8 cellular contexts compared by ENCODE assay signal in the genomic region with DNA sequence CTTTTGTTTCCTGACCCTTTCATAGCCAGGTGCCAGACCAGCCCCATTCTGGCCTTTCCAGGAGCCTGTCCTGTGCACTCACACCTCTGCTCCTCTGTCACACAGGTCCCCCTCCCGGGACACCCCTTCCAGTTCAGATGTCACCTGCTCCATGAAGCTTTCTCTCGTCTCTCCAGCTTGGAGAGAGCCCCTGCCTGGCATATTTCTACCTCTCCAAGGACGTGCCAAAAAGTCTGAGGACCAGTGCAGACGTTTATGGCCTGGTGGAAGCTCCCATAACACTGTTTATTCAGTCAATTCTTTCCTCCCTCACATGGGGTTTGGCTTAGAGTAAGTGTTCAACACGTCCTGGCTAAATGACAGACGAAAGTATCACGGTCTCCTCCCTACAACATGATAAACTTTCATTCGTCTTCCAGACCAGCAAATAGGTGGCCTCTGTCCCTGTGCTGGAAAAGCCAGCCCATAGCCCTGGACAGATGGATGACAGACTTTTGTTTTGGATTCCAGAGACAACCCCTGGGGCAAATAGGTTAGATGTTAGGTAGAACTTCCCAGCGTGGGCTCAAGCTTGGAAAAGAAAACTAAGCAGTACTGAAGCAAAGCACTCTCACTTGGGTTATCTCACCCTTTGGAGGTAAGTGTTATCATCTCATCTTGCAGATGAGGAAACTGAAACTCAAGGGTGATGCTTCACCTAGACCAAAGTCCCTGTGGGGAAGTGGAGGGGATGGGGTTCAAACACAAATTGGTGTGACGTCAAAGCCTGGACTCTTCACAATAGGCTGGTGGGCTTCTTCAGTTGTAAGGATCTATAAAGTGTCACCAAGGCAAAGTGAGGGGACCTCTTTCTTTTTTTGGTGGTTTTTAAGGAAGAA. TPM values are rescaled to one million over a fixed set of nuclear protein-coding genes. Genes with fewer than 3 reads are reported as not detected.
DNase-seq lines count a peak whose midpoint lies in the region; ATAC-seq, FAIRE-seq and TF ChIP-seq lines count a peak whose summit lies in the region.

No MANE protein-coding gene starts in this region.

- H3K4me1 ChIP-seq in BE2C (peaks cover 10% of the 10 kb centered on the region), HEK293 (ENCODE audit: control insufficient read depth, insufficient read depth, low read length) (peaks cover 24% of the 10 kb centered on the region)

- peak; percentile 62 for FAIRE-seq in bronchial epithelial cell (lab: Jason Lieb, UNC)

- H3K27ac ChIP-seq in HEK293 (ENCODE audit: extremely low read depth, low read depth, low read length), result no peak overlapping the region

- H3K36me3 Mint-ChIP-seq in neural crest cell (ENCODE audit: low read depth), result no peaks in the 10 kb centered on the region

- POLR2A ChIA-PET in HEK293 (lab: Yijun Ruan, JAX), result interaction anchor here (0.5 kb wide), 1 partner anchor 130 kb away, joined by 3 read pairs; no protein-coding TSS in a partner anchor

- no peak for DNase-seq in BE2C
- no peak for DNase-seq in bronchial epithelial cell (ENCODE audit: low read depth)
- DNase-seq in neural crest cell (ENCODE audit: low read depth, low spot score), result no peak
- no peak for DNase-seq in NCI-H146 treated with DMSO at 0.1 percent for 48 hours (lab: John Stamatoyannopoulos, UW; ENCODE audit: unreplicated experiment)
- DNase-seq in SHP77 treated with DMSO at 0.1 percent for 48 hours (lab: John Stamatoyannopoulos, UW), result no peak
- DNase-seq in NCI-H1436 treated with DMSO at 0.1 percent for 48 hours (lab: John Stamatoyannopoulos, UW), result no peak

- H3K4me1 Mint-ChIP-seq in neural crest cell, result peaks cover 35% of the 10 kb centered on the region

- H3K9me3 Mint-ChIP-seq in neural crest cell, result no peaks in the 10 kb centered on the region

- peaks cover 3% of the 10 kb centered on the region for H3K27me3 Mint-ChIP-seq in neural crest cell (ENCODE audit: low read depth)

- no peak overlapping the region for H3K27ac Mint-ChIP-seq in neural crest cell (ENCODE audit: unreplicated experiment)

- H3K27me3 ChIP-seq in BE2C (no peaks in the 10 kb centered on the region), bronchial epithelial cell (ENCODE audit: control insufficient read depth, insufficient read depth, low read length) (no peaks in the 10 kb centered on the region)

- H3K9me3 ChIP-seq in BE2C, result no peaks in the 10 kb centered on the region
- no peaks in the 10 kb centered on the region for H3K9me3 ChIP-seq in HEK293 (ENCODE audit: control insufficient read depth, insufficient read depth, low read depth, low read length)

- TF ChIP-seq CTCF in BE2C (IDR thresholded peaks at IDR 0.05; ENCODE audit: low read depth, low read length), result no peak
- TF ChIP-seq CTCF in HEK293 (tag by site-specific recombination; IDR thresholded peaks at IDR 0.05), result no peak
- TF ChIP-seq CTCF in bronchial epithelial cell (IDR thresholded peaks at IDR 0.05; ENCODE audit: insufficient read depth, low read length, severe bottlenecking), result no peak
- TF ChIP-seq CTCF in neural crest cell (conservative IDR thresholded peaks at IDR 0.05), result no peak

- peaks cover 2% of the 10 kb centered on the region; the same call in 1 of the 2 replicates for H3K36me3 ChIP-seq in BE2C
- H3K36me3 ChIP-seq in HEK293 (ENCODE audit: control insufficient read depth in 2 of 2, insufficient read depth in 1 of 2, low read length in 2 of 2), result no peaks in the 10 kb centered on the region
- H3K36me3 ChIP-seq in bronchial epithelial cell (ENCODE audit: control insufficient read depth, insufficient read depth, low read length), result no peaks in the 10 kb centered on the region

- H3K4me3 ChIP-seq in BE2C (ENCODE audit: low read depth, low read length), result peak overlapping the region; percentile 63
- H3K4me3 ChIP-seq in HEK293 (ENCODE audit: low read depth, low read length), result no peak overlapping the region
- H3K4me3 ChIP-seq in bronchial epithelial cell (ENCODE audit: low read depth, low read length), result no peak overlapping the region

- no peak for ATAC-seq in HG02870 (IDR thresholded peaks at IDR 0.05; ENCODE audit: unreplicated experiment)

- H3K4me3 Mint-ChIP-seq in neural crest cell, result peak overlapping the region; percentile 91

- CTCF ChIA-PET in HEK293 (lab: Yijun Ruan, JAX), result interaction anchor here (0.7 to 2.2 kb wide), 3 partner anchors 25 to 146 kb away, joined by 3 to 8 read pairs (median 4); no protein-coding TSS in a partner anchor

TF ChIP-seq in HEK293, 187 proteins besides CTCF, POLR2A, EP300 and RAD21:
- TF ChIP-seq ZNF561 (tag by site-specific recombination; IDR thresholded peaks at IDR 0.05; ENCODE audit: borderline replicate concordance) (no peak), WT1 (tag by site-specific recombination; IDR thresholded peaks at IDR 0.05) (peak; percentile 78), ZNF664 (tag by site-specific recombination; IDR thresholded peaks at IDR 0.05) (no peak), PRDM1 (tag by site-specific recombination; IDR thresholded peaks at IDR 0.05) (0 out of 2 replicates have a peak, but pooled peaks have one; percentile 56), ZNF843 (tag by site-specific recombination; IDR thresholded peaks at IDR 0.05) (no peak), ZNF394 (tag by site-specific recombination; IDR thresholded peaks at IDR 0.05; ENCODE audit: borderline replicate concordance) (no peak)
- TF ChIP-seq, protein P1, sequence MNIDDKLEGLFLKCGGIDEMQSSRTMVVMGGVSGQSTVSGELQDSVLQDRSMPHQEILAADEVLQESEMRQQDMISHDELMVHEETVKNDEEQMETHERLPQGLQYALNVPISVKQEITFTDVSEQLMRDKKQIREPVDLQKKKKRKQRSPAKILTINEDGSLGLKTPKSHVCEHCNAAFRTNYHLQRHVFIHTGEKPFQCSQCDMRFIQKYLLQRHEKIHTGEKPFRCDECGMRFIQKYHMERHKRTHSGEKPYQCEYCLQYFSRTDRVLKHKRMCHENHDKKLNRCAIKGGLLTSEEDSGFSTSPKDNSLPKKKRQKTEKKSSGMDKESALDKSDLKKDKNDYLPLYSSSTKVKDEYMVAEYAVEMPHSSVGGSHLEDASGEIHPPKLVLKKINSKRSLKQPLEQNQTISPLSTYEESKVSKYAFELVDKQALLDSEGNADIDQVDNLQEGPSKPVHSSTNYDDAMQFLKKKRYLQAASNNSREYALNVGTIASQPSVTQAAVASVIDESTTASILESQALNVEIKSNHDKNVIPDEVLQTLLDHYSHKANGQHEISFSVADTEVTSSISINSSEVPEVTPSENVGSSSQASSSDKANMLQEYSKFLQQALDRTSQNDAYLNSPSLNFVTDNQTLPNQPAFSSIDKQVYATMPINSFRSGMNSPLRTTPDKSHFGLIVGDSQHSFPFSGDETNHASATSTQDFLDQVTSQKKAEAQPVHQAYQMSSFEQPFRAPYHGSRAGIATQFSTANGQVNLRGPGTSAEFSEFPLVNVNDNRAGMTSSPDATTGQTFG (tag by site-specific recombination; IDR thresholded peaks at IDR 0.05; ENCODE audit: borderline replicate concordance), result no peak
- TF ChIP-seq, protein P2, sequence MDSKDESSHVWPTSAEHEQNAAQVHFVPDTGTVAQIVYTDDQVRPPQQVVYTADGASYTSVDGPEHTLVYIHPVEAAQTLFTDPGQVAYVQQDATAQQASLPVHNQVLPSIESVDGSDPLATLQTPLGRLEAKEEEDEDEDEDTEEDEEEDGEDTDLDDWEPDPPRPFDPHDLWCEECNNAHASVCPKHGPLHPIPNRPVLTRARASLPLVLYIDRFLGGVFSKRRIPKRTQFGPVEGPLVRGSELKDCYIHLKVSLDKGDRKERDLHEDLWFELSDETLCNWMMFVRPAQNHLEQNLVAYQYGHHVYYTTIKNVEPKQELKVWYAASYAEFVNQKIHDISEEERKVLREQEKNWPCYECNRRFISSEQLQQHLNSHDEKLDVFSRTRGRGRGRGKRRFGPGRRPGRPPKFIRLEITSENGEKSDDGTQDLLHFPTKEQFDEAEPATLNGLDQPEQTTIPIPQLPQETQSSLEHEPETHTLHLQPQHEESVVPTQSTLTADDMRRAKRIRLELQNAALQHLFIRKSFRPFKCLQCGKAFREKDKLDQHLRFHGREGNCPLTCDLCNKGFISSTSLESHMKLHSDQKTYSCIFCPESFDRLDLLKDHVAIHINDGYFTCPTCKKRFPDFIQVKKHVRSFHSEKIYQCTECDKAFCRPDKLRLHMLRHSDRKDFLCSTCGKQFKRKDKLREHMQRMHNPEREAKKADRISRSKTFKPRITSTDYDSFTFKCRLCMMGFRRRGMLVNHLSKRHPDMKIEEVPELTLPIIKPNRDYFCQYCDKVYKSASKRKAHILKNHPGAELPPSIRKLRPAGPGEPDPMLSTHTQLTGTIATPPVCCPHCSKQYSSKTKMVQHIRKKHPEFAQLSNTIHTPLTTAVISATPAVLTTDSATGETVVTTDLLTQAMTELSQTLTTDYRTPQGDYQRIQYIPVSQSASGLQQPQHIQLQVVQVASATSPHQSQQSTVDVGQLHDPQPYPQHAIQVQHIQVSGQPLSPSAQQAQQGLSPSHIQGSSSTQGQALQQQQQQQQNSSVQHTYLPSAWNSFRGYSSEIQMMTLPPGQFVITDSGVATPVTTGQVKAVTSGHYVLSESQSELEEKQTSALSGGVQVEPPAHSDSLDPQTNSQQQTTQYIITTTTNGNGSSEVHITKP (tag by site-specific recombination; IDR thresholded peaks at IDR 0.05), result peak; percentile 42; the same call in 1 of the 2 replicates
- TF ChIP-seq, protein P3, sequence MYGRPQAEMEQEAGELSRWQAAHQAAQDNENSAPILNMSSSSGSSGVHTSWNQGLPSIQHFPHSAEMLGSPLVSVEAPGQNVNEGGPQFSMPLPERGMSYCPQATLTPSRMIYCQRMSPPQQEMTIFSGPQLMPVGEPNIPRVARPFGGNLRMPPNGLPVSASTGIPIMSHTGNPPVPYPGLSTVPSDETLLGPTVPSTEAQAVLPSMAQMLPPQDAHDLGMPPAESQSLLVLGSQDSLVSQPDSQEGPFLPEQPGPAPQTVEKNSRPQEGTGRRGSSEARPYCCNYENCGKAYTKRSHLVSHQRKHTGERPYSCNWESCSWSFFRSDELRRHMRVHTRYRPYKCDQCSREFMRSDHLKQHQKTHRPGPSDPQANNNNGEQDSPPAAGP (tag by site-specific recombination; IDR thresholded peaks at IDR 0.05), result no peak

RNA-seq across cellular contexts. Expression of a gene that starts 52.9 kb away (rescaled TPM):
- 52.5 TPM for polyA plus RNA-seq in BE2C (2012; ENCODE audit: insufficient read depth, insufficient read length, low read depth)
- total RNA-seq in bronchial epithelial cell (44.2 and 61.8 TPM in 2 replicates), neural crest cell (38.3 and 40.3 TPM in 2 replicates)
